ENCODE assay signal across 12 cellular contexts in genomic region chr7:2763607-2764006, GRCh38.
A peak's percentile ranks its signal among the peaks of the same experiment; 100 is the strongest.
DNase-seq lines count a peak whose midpoint lies in the region; ATAC-seq and TF ChIP-seq lines count a peak whose summit lies in the region.
"Had no signal": no experiment of that assay in that cellular context is flagged by ENCODE, and none has a peak within 500 bp of the region (broad histone marks: within the 10 kb centered on the region; RNA-seq: fewer than 3 reads in every experiment).

No MANE protein-coding gene starts in this region.

- ATAC-seq in GM19467 (IDR thresholded peaks at IDR 0.05; ENCODE audit: unreplicated experiment) = no peak
- ATAC-seq: activated CD4-positive, CD25-positive, alpha-beta regulatory T cell treated with anti-CD3 and anti-CD28 coated beads, Interleukin-2, amount 50 U/mL, for 24 hours; stimulated activated naive CD8-positive, alpha-beta T cell treated with anti-CD3 and anti-CD28 coated beads, Interleukin-15, Interleukin-2, amounts not matched to agents 100 U/mL and 50 U/mL, for 24 hours had no signal

- H3K4me3 ChIP-seq in esophagus muscularis mucosa (peak overlapping the region in 1 of 4 donors; percentile 23), tibial artery (peak overlapping the region in 1 of 2 donors; percentile 34)

- 76% methylated on average over 6 of the region's 6 CpGs for WGBS in esophagus muscularis mucosa

- intact Hi-C loops in esophagus muscularis mucosa (cut with DNase I) (no loop called here), tibial artery (cut with DNase I; ENCODE audit: low total_unique reads) (loop anchor here (5.0 kb wide), 2 partner anchors 39 to 79 kb away; partner anchors contain the start of gene GNA12)

- H3K9me3 ChIP-seq in esophagus muscularis mucosa = no peaks in the 10 kb centered on the region
- no peaks in the 10 kb centered on the region for H3K9me3 ChIP-seq in tibial artery

- DNase-seq in esophagus muscularis mucosa (ENCODE audit: extremely low spot score) (no peak), osteocyte (ENCODE audit: extremely low spot score, unreplicated experiment) (no peak), tibial artery (no peak), NCI-H524 (lab: John Stamatoyannopoulos, UW) (no peak)
- no peak for DNase-seq in stimulated activated CD4-positive, alpha-beta T cell treated with anti-CD3 and anti-CD28 coated beads, Interleukin-4, amount 100 ng/mL, for 4 hours
- DNase-seq: activated T-cell treated with anti-CD3 and anti-CD28 coated beads, Interleukin-2, amount 50 U/mL, for 48 hours; NCI-H187 treated with DMSO at 0.1 percent for 48 hours; stimulated activated CD4-positive, alpha-beta T cell treated with anti-CD3 and anti-CD28 coated beads, Interleukin-2, amount 100 ng/mL, for 48 hours; stimulated activated naive CD8-positive, alpha-beta T cell treated with anti-CD3 and anti-CD28 coated beads, Interleukin-15, Interleukin-2, amounts not matched to agents 100 U/mL and 50 U/mL, for 24 hours had no signal

- no peaks in the 10 kb centered on the region for H3K27me3 ChIP-seq in esophagus muscularis mucosa
- H3K27me3 ChIP-seq in tibial artery = no peaks in the 10 kb centered on the region

- H3K4me1 ChIP-seq in esophagus muscularis mucosa = peaks cover 41 to 58% (median 52%) of the 10 kb centered on the region in 4 donors
- H3K4me1 ChIP-seq in tibial artery = peaks cover 0 to 53% (median 45%) of the 10 kb centered on the region in 4 donors

- peak overlapping the region; percentile 77 for H3K27ac Mint-ChIP-seq in osteocyte (ENCODE audit: unreplicated experiment)

- no peak for TF ChIP-seq CTCF in esophagus muscularis mucosa (IDR thresholded peaks at IDR 0.05)
- TF ChIP-seq CTCF in osteocyte (IDR thresholded peaks at IDR 0.05) = no peak
- no peak for TF ChIP-seq CTCF in tibial artery (IDR thresholded peaks at IDR 0.05)

- H3K36me3 ChIP-seq in esophagus muscularis mucosa (no peaks in the 10 kb centered on the region), tibial artery (no peaks in the 10 kb centered on the region)

- no peak for TF ChIP-seq EP300 in esophagus muscularis mucosa (IDR thresholded peaks at IDR 0.05)

- peaks cover 14% of the 10 kb centered on the region for H3K36me3 Mint-ChIP-seq in osteocyte (ENCODE audit: unreplicated experiment)

- TF ChIP-seq POLR2A in esophagus muscularis mucosa (IDR thresholded peaks at IDR 0.05; ENCODE audit: low read depth) = no peak

- peaks cover 50% of the 10 kb centered on the region for H3K4me1 Mint-ChIP-seq in osteocyte (ENCODE audit: unreplicated experiment)

- H3K27me3 Mint-ChIP-seq in osteocyte (ENCODE audit: unreplicated experiment) = no peaks in the 10 kb centered on the region

- H3K9me3 Mint-ChIP-seq in osteocyte (ENCODE audit: unreplicated experiment) = no peaks in the 10 kb centered on the region

- H3K27ac ChIP-seq in angular gyrus (ENCODE audit: low read depth, low read length) = peak overlapping the region; percentile 77
- peak overlapping the region; percentile 57 to 89 (median 82) for H3K27ac ChIP-seq in esophagus muscularis mucosa (replicated peaks in 1 of 4)
- peak overlapping the region; percentile 76 to 82 for H3K27ac ChIP-seq in tibial artery

- no peak overlapping the region for H3K4me3 Mint-ChIP-seq in osteocyte (ENCODE audit: unreplicated experiment)
